In genomic region chr11:26025680-26026079, GRCh38 we compare ENCODE assay signal across 1 cellular context.
TF ChIP-seq lines count a peak whose summit lies in the region.

No MANE protein-coding gene starts in this region.

TF ChIP-seq in IMR-90, 13 proteins besides CTCF, POLR2A, EP300 and RAD21 (continued from another document):
- TF ChIP-seq USF2 (IDR thresholded peaks at IDR 0.05; ENCODE audit: low read depth, low read length) (no peak), MAZ (IDR thresholded peaks at IDR 0.05; ENCODE audit: borderline replicate concordance, low read depth, low read length) (no peak)
